22 cellular contexts compared by ENCODE assay signal in the genomic region with DNA sequence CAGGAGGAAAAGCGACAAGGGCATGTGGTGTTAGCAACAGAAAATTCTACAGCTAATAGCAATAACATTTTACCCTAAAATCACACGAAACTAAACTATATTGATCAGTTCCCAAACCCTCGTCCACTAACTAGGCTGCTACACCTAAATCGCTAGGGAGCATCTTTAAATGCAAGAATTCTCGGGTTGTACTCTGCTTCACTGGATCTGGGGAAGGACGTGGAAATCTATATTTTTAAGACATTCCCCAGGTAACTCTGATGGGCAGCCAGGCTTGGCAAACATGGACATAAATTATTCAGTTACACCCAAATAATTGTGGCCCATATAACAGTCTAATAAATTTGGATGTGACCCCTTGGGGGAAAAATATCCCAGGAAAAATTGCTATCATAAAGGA. TPM values are rescaled to one million over a fixed set of nuclear protein-coding genes. Genes with fewer than 3 reads are reported as not detected.
DNase-seq lines count a peak whose midpoint lies in the region; ATAC-seq, FAIRE-seq and TF ChIP-seq lines count a peak whose summit lies in the region.
"Had no signal": no experiment of that assay in that cellular context is flagged by ENCODE, and none has a peak within 500 bp of the region (broad histone marks: within the 10 kb centered on the region; RNA-seq: fewer than 3 reads in every experiment).

No MANE protein-coding gene starts in this region.

- H3K79me2 ChIP-seq in GM23338 (replicated peaks; ENCODE audit: insufficient read depth) (no peaks in the 10 kb centered on the region), K562 (ENCODE audit: control insufficient read depth, insufficient read depth, low read length) (no peaks in the 10 kb centered on the region)

- H2AFZ ChIP-seq in GM23338 (peak overlapping the region; percentile 67; the same call in 1 of the 2 replicates), K562 (ENCODE audit: low read depth, low read length) (no peak overlapping the region)

- no peaks in the 10 kb centered on the region; the same call in 1 of the 3 replicates for H3K9me3 Mint-ChIP-seq in GM23338
- H3K9me3 Mint-ChIP-seq: CD4-positive, alpha-beta T cell; CD8-positive, alpha-beta memory T cell; HFFc6 had no signal

- no peak for TF ChIP-seq EP300 in K562 (IDR thresholded peaks at IDR 0.05; ENCODE audit: low read length)

- H3K4me3 ChIP-seq in GM23338 (no peak overlapping the region), K562 (no peak overlapping the region)
- H3K4me3 ChIP-seq: A549; BLaER1 treated with 17β-estradiol and CSF1 and Interleukin-3, amounts not matched to agents 10 nM and 100 nM; HAP-1 had no signal

- intact Hi-C loops in K562 (cut with micrococcal nuclease) = no loop called here

- no peak for TF ChIP-seq POLR2A in K562 (conservative IDR thresholded peaks at IDR 0.05)

- ATAC-seq in GM23338 = peak; percentile 88
- ATAC-seq in K562 = no peak
- no peak for ATAC-seq in HG03159 (IDR thresholded peaks at IDR 0.05; ENCODE audit: unreplicated experiment)
- ATAC-seq in GM21360 (IDR thresholded peaks at IDR 0.05; ENCODE audit: unreplicated experiment) = no peak
- ATAC-seq: A549 had no signal

- no peaks in the 10 kb centered on the region for H3K27me3 ChIP-seq in GM23338 (ENCODE audit: insufficient read depth)
- peaks cover 16 to 28% of the 10 kb centered on the region in 2 experiments for H3K27me3 ChIP-seq in K562 (ENCODE audit: control insufficient read depth in 2 of 2, insufficient read depth in 2 of 2, low read length in 2 of 2)
- H3K27me3 ChIP-seq: BLaER1 treated with 17β-estradiol and CSF1 and Interleukin-3, amounts not matched to agents 10 nM and 100 nM had no signal

- 1% methylated on average over 6 of the region's 6 CpGs for WGBS in K562 (ENCODE audit: insufficient coverage, low coverage, missing lambda C conversion rate)

- no peaks in the 10 kb centered on the region for H3K36me3 Mint-ChIP-seq in GM23338 (ENCODE audit: low read depth)
- H3K36me3 Mint-ChIP-seq: CD14-positive monocyte; CD8-positive, alpha-beta memory T cell had no signal

- H3K27ac Mint-ChIP-seq in GM23338 = no peak overlapping the region
- H3K27ac Mint-ChIP-seq: CD14-positive monocyte; CD4-positive, alpha-beta T cell; CD8-positive, alpha-beta memory T cell; HFFc6 had no signal

- CTCF ChIA-PET in K562 (lab: Yijun Ruan, JAX; ENCODE audit: low intra/inter-chr PET ratio) = no interaction called here

- H3K9me1 ChIP-seq in K562 (ENCODE audit: control insufficient read depth, insufficient read depth, low read length) = no peaks in the 10 kb centered on the region

- no peak overlapping the region for H3K27ac ChIP-seq in GM23338 (ENCODE audit: low read depth)
- H3K27ac ChIP-seq in K562 (ENCODE audit: extremely low read depth, low read depth, low read length) = no peak overlapping the region
- H3K27ac ChIP-seq: A549; BLaER1 treated with 17β-estradiol and CSF1 and Interleukin-3, amounts not matched to agents 10 nM and 100 nM had no signal

- H3K9ac ChIP-seq in K562 (ENCODE audit: insufficient read depth in 1 of 2, low read depth in 2 of 2, low read length in 2 of 2) = no peak overlapping the region
- H3K9ac ChIP-seq: BLaER1 treated with 17β-estradiol and CSF1 and Interleukin-3, amounts not matched to agents 10 nM and 100 nM had no signal

- H3K36me3 ChIP-seq in GM23338 (ENCODE audit: insufficient read depth) (no peaks in the 10 kb centered on the region), K562 (ENCODE audit: control insufficient read depth, insufficient read depth, low read length) (no peaks in the 10 kb centered on the region)
- H3K36me3 ChIP-seq: BE2C; BLaER1 treated with 17β-estradiol and CSF1 and Interleukin-3, amounts not matched to agents 10 nM and 100 nM; HAP-1 had no signal

- H3K9me3 ChIP-seq in K562 (replicated peaks; ENCODE audit: control insufficient read depth, insufficient read depth, low read depth, low read length) = no peaks in the 10 kb centered on the region
- H3K9me3 ChIP-seq: A549; BE2C; BLaER1 treated with 17β-estradiol and CSF1 and Interleukin-3, amounts not matched to agents 10 nM and 100 nM; HAP-1 had no signal

- POLR2A ChIA-PET in K562 (lab: Yijun Ruan, JAX) = no interaction called here

- DNase-seq in GM23338 (ENCODE audit: low spot score) (peak; percentile 43), K562 (ENCODE audit: extremely low read depth in 1 of 4, low spot score in 3 of 4) (no peak), iPS-NIHi11 (ENCODE audit: low spot score) (peak; percentile 39), GM13976 (ENCODE audit: low spot score) (no peak)
- DNase-seq: 8988T; ACHN; AML-193; BE2C; CD4-positive, alpha-beta T cell; CD8-positive, alpha-beta memory T cell; DMS 273 treated with DMSO at 0.1 percent for 48 hours; DMS79; HFFc6 had no signal

- no peaks in the 10 kb centered on the region for H3K9me2 ChIP-seq in GM23338 (ENCODE audit: insufficient read depth)

- no peaks in the 10 kb centered on the region; the same call in 1 of the 2 replicates for H3K4me1 ChIP-seq in GM23338 (ENCODE audit: insufficient read depth)
- H3K4me1 ChIP-seq in K562 (replicated peaks in 1 of 2; ENCODE audit: control insufficient read depth in 2 of 2, insufficient read depth in 2 of 2, low read length in 2 of 2) = no peaks in the 10 kb centered on the region
- H3K4me1 ChIP-seq: A549, BE2C, HAP-1 had no signal

- peaks cover 23% of the 10 kb centered on the region for H3K4me1 Mint-ChIP-seq in GM23338
- H3K4me1 Mint-ChIP-seq: CD14-positive monocyte had no signal

- no peak for FAIRE-seq in K562 (lab: Jason Lieb, UNC)
- FAIRE-seq: A549, D721Med, GM12892, GM19239 had no signal

- H3F3A ChIP-seq in GM23338 (replicated peaks; ENCODE audit: low read depth) = no peaks in the 10 kb centered on the region

- H3K4me3 Mint-ChIP-seq in GM23338 = no peak overlapping the region
- H3K4me3 Mint-ChIP-seq: CD14-positive monocyte; CD4-positive, alpha-beta T cell; CD8-positive, alpha-beta memory T cell; HFFc6 had no signal

- TF ChIP-seq CTCF in GM23338 (conservative IDR thresholded peaks at IDR 0.05; ENCODE audit: low read depth in 2 of 2) (no peak), K562 (IDR thresholded peaks at IDR 0.05 in 2 of 3, conservative IDR thresholded peaks at IDR 0.05 in 1 of 3; ENCODE audit: insufficient read depth in 2 of 3, low read depth in 1 of 3, low read length in 3 of 3) (no peak), GM13976 (IDR thresholded peaks at IDR 0.05; ENCODE audit: borderline replicate concordance, control extremely low read depth, extremely low read depth, insufficient read depth, missing control alignments) (no peak)

- H3K27me3 Mint-ChIP-seq in GM23338 (ENCODE audit: insufficient read depth, low read depth, poor library complexity) = no peaks in the 10 kb centered on the region

- H4K20me1 ChIP-seq in GM23338 (replicated peaks; ENCODE audit: insufficient read depth) (no peaks in the 10 kb centered on the region), K562 (replicated peaks; ENCODE audit: control insufficient read depth, insufficient read depth, low read length) (no peaks in the 10 kb centered on the region)
- H4K20me1 ChIP-seq: BLaER1 treated with 17β-estradiol and CSF1 and Interleukin-3, amounts not matched to agents 10 nM and 100 nM had no signal

- BruUV-seq in K562 (replicated peaks; lab: Mats Ljungman, UMichigan) = no TSS peak

- TF ChIP-seq RAD21 in K562 (CRISPR knock-in tag; conservative IDR thresholded peaks at IDR 0.05 in 1 of 2, IDR thresholded peaks at IDR 0.05 in 1 of 2) = no peak

- no peak overlapping the region for H3K4me2 ChIP-seq in GM23338
- H3K4me2 ChIP-seq in K562 (ENCODE audit: insufficient read depth, low read length) = no peak overlapping the region
- H3K4me2 ChIP-seq: A549; BLaER1 treated with 17β-estradiol and CSF1 and Interleukin-3, amounts not matched to agents 10 nM and 100 nM had no signal

- in situ Hi-C loops in K562 (cut with MboI) = no loop called here
- in situ Hi-C loops in GM13976 (cut with MboI; ENCODE audit: low sequenced_read_pairs, unreplicated experiment) = no loop called here

TF ChIP-seq in GM23338, 12 proteins besides CTCF, POLR2A, EP300 and RAD21 (continues in another document):
- peak; percentile 96 for TF ChIP-seq JUNB (IDR thresholded peaks at IDR 0.05; ENCODE audit: unreplicated experiment)

TF ChIP-seq in K562, 482 proteins besides CTCF, POLR2A, EP300 and RAD21:
- no peak for TF ChIP-seq C11orf30 (IDR thresholded peaks at IDR 0.05; ENCODE audit: low read depth)
- peak in 1 of 2 experiments; percentile 85 for TF ChIP-seq NCOA2 (IDR thresholded peaks at IDR 0.05; ENCODE audit: partially characterized antibody in 2 of 2)
- TF ChIP-seq CBX2 (IDR thresholded peaks at IDR 0.05; ENCODE audit: insufficient read depth, low read length, poor library complexity, severe bottlenecking) = peak; percentile 55
TF ChIP-seq in K562: peak in this region for 2.

RNA-seq across cellular contexts. Expression of a gene that starts 36.4 kb away (rescaled TPM):
- total RNA-seq in GM23338 (2014; rRNA removed; shearing (Covaris generic)) = 129 and 142 TPM in 2 replicates
- polyA plus RNA-seq in GM23338 (2016; fragmentation: Nextera tagmentation; extraction: Ambion mirVana) = 62.0 and 66.4 TPM in 2 replicates
- total RNA-seq in K562 (2011; cell fraction: chromatin; rRNA removed; ENCODE audit: low replicate concordance) = 6.9 and 15.2 TPM in 2 replicates
- total RNA-seq in K562 (2011; cell fraction: nucleolus; rRNA removed) = 7.7 and 8.9 TPM in 2 replicates
- total RNA-seq in K562 (2011; cell fraction: nucleoplasm; rRNA removed) = 12.5 and 15.0 TPM in 2 replicates
- total RNA-seq in K562 (2014; rRNA removed) = 9.1 and 14.1 TPM in 2 replicates
- total RNA-seq in K562 (2014; rRNA removed; fragmentation: Illumina TruSeq; extraction: Trizol) = 16.2 and 17.0 TPM in 2 replicates
- 14.3 and 15.2 TPM in 2 replicates for total RNA-seq in K562 (2015; rRNA removed; fragmentation: Illumina TruSeq; extraction: Trizol)
- total RNA-seq in K562 (2021) = 11.8 and 12.2 TPM in 2 replicates
- polyA plus RNA-seq in K562 (2011; rRNA removed) = 12.4 and 13.7 TPM in 2 replicates
- 4.6 and 7.2 TPM in 2 replicates for polyA plus RNA-seq in K562 (2011; cell fraction: cytosol; rRNA removed)
- polyA plus RNA-seq in K562 (2011; cell fraction: nucleus; rRNA removed) = 3.7 and 7.1 TPM in 2 replicates
- polyA plus RNA-seq in K562 (2012) = 7.3 and 11.7 TPM in 2 replicates
- polyA plus RNA-seq in K562 (2014; fragmentation: Illumina TruSeq; extraction: Trizol) = 14.4 and 16.9 TPM in 2 replicates
- 1 to 10 TPM; 2.9 to 4.8 TPM for polyA plus RNA-seq in K562 (2014; fragmentation: Nextera tagmentation; extraction: Ambion mirVana)
- polyA plus RNA-seq in K562 (2014; rRNA removed) = 9.5 and 10.7 TPM in 2 replicates
- 14.4 and 20.7 TPM in 2 replicates for polyA minus RNA-seq in K562 (2011; rRNA and poly(A)+ RNA removed)
- polyA minus RNA-seq in K562 (2011; cell fraction: cytosol; rRNA and poly(A)+ RNA removed) = 3.3 and 5.5 TPM in 2 replicates
- polyA minus RNA-seq in K562 (2011; cell fraction: nucleus; rRNA and poly(A)+ RNA removed) = 4.0 and 13.1 TPM in 2 replicates

Comparison
In these comparisons a context has a peak if more than half of its experiments do, and no peak if none do; other contexts are left out.
1. DNase-seq: peak in GM23338 (single experiment) and iPS-NIHi11 (single experiment); none in K562 (0 of 4) and GM13976 (single experiment).